ENCODE assay signal across 13 cellular contexts in genomic region chr21:45531393-45532215, GRCh38. TPM values are rescaled to one million over a fixed set of nuclear protein-coding genes. Genes with fewer than 3 reads are reported as not detected.
A peak's percentile ranks its signal among the peaks of the same experiment; 100 is the strongest.
DNase-seq lines count a peak whose midpoint lies in the region; ATAC-seq and TF ChIP-seq lines count a peak whose summit lies in the region.
"Had no signal": no experiment of that assay in that cellular context is flagged by ENCODE, and none has a peak within 500 bp of the region (broad histone marks: within the 10 kb centered on the region; RNA-seq: fewer than 3 reads in every experiment).

No MANE protein-coding gene starts in this region.

- no peaks in the 10 kb centered on the region for H3K27me3 ChIP-seq in left ventricle myocardium inferior (ENCODE audit: low read depth)
- no peaks in the 10 kb centered on the region for H3K27me3 ChIP-seq in neutrophil

- H3K4me1 Mint-ChIP-seq in stimulated activated naive CD8-positive, alpha-beta T cell treated with anti-CD3 and anti-CD28 coated beads, Interleukin-15, amount 100 ng/mL, for 72 hours = peaks cover 33% of the 10 kb centered on the region
- H3K4me1 Mint-ChIP-seq in progenitor cell of endocrine pancreas (ENCODE audit: low read depth) = no peaks in the 10 kb centered on the region
- H3K4me1 Mint-ChIP-seq in activated CD4-positive, alpha-beta memory T cell treated with anti-CD3 and anti-CD28 coated beads, Interleukin-2, amount 10 ng/mL, durations not matched to agents 7 days and 5 days = peaks cover 12% of the 10 kb centered on the region

- ATAC-seq in stimulated activated naive CD8-positive, alpha-beta T cell treated with anti-CD3 and anti-CD28 coated beads, Interleukin-15, amount 100 ng/mL, for 72 hours = peak; percentile 21
- no peak for ATAC-seq in stimulated activated naive CD8-positive, alpha-beta T cell treated with anti-CD3 and anti-CD28 coated beads, Interleukin-15, Interleukin-2, amounts not matched to agents 100 U/mL and 50 U/mL, for 24 hours
- ATAC-seq in GM21526 (IDR thresholded peaks at IDR 0.05; ENCODE audit: low FRiP score, unreplicated experiment) (no peak), GM21360 (IDR thresholded peaks at IDR 0.05; ENCODE audit: unreplicated experiment) (no peak)
- ATAC-seq: naive thymus-derived CD8-positive, alpha-beta T cell had no signal

- no peak overlapping the region for H3K4me3 Mint-ChIP-seq in stimulated activated naive CD8-positive, alpha-beta T cell treated with anti-CD3 and anti-CD28 coated beads, Interleukin-15, amount 100 ng/mL, for 72 hours
- H3K4me3 Mint-ChIP-seq in progenitor cell of endocrine pancreas (ENCODE audit: low read depth) = no peak overlapping the region
- H3K4me3 Mint-ChIP-seq in activated CD4-positive, alpha-beta memory T cell treated with anti-CD3 and anti-CD28 coated beads, Interleukin-2, amount 10 ng/mL, durations not matched to agents 7 days and 5 days = no peak overlapping the region

- TF ChIP-seq CTCF in left ventricle myocardium inferior (IDR thresholded peaks at IDR 0.05; ENCODE audit: borderline replicate concordance) (no peak), neutrophil (IDR thresholded peaks at IDR 0.05) (no peak), progenitor cell of endocrine pancreas (IDR thresholded peaks at IDR 0.05; ENCODE audit: unreplicated experiment) (no peak)

- peaks cover 28% of the 10 kb centered on the region for H3K4me1 ChIP-seq in left ventricle myocardium inferior
- peaks cover 51 to 59% of the 10 kb centered on the region in 2 experiments for H3K4me1 ChIP-seq in neutrophil (ENCODE audit: control insufficient read depth in 1 of 2, insufficient read depth in 1 of 2, low read depth in 1 of 2, low read length in 1 of 2)

- CTCF ChIA-PET in activated CD4-positive, alpha-beta memory T cell treated with anti-CD3 and anti-CD28 coated beads, Interleukin-2, amount 10 ng/mL, durations not matched to agents 7 days and 5 days (lab: Charles Lee) = interaction anchor here (1.0 to 1.6 kb wide), 2 partner anchors 53 to 61 kb away, joined by 4 read pairs; no protein-coding TSS in a partner anchor

- H3K36me3 ChIP-seq in left ventricle myocardium inferior = no peaks in the 10 kb centered on the region
- H3K36me3 ChIP-seq in neutrophil = peaks cover 87% of the 10 kb centered on the region

- no peak overlapping the region for H3K4me3 ChIP-seq in left ventricle myocardium inferior
- peak overlapping the region; percentile 68 to 70 for H3K4me3 ChIP-seq in neutrophil (ENCODE audit: low read depth in 1 of 2, low read length in 1 of 2)
- H3K4me3 ChIP-seq: coronary artery had no signal

- no peak overlapping the region for H3K27ac ChIP-seq in left ventricle myocardium inferior (replicated peaks)
- H3K27ac ChIP-seq in neutrophil = peak overlapping the region; percentile 98
- H3K27ac ChIP-seq: coronary artery, KMS-11 had no signal

- H3K9me3 Mint-ChIP-seq in stimulated activated naive CD8-positive, alpha-beta T cell treated with anti-CD3 and anti-CD28 coated beads, Interleukin-15, amount 100 ng/mL, for 72 hours = no peaks in the 10 kb centered on the region
- no peaks in the 10 kb centered on the region for H3K9me3 Mint-ChIP-seq in progenitor cell of endocrine pancreas (ENCODE audit: low read depth)
- H3K9me3 Mint-ChIP-seq in activated CD4-positive, alpha-beta memory T cell treated with anti-CD3 and anti-CD28 coated beads, Interleukin-2, amount 10 ng/mL, durations not matched to agents 7 days and 5 days = no peaks in the 10 kb centered on the region
- H3K9me3 Mint-ChIP-seq: naive thymus-derived CD8-positive, alpha-beta T cell had no signal

- H3K9me3 ChIP-seq in left ventricle myocardium inferior (replicated peaks) (no peaks in the 10 kb centered on the region), neutrophil (no peaks in the 10 kb centered on the region)

- intact Hi-C loops in left ventricle myocardium inferior (cut with micrococcal nuclease) = no loop called here

- DNase-seq in stimulated activated naive CD8-positive, alpha-beta T cell treated with anti-CD3 and anti-CD28 coated beads, Interleukin-15, amount 100 ng/mL, for 72 hours = no peak
- DNase-seq in stimulated activated naive CD8-positive, alpha-beta T cell treated with anti-CD3 and anti-CD28 coated beads, Interleukin-15, Interleukin-2, amounts not matched to agents 100 U/mL and 50 U/mL, for 24 hours = no peak
- DNase-seq in left ventricle myocardium inferior (peak; percentile 11), progenitor cell of endocrine pancreas (ENCODE audit: low spot score, unreplicated experiment) (no peak)
- DNase-seq in activated CD4-positive, alpha-beta memory T cell treated with anti-CD3 and anti-CD28 coated beads, Interleukin-2, amount 10 ng/mL, durations not matched to agents 7 days and 5 days = no peak
- DNase-seq: COR-L47, EL had no signal

- H3K36me3 Mint-ChIP-seq in progenitor cell of endocrine pancreas (ENCODE audit: insufficient read depth) = peaks cover 11% of the 10 kb centered on the region
- peaks cover 31% of the 10 kb centered on the region for H3K36me3 Mint-ChIP-seq in activated CD4-positive, alpha-beta memory T cell treated with anti-CD3 and anti-CD28 coated beads, Interleukin-2, amount 10 ng/mL, durations not matched to agents 7 days and 5 days (ENCODE audit: low read depth)

- H3K27me3 Mint-ChIP-seq in stimulated activated naive CD8-positive, alpha-beta T cell treated with anti-CD3 and anti-CD28 coated beads, Interleukin-15, amount 100 ng/mL, for 72 hours = no peaks in the 10 kb centered on the region
- no peaks in the 10 kb centered on the region for H3K27me3 Mint-ChIP-seq in progenitor cell of endocrine pancreas
- H3K27me3 Mint-ChIP-seq in activated CD4-positive, alpha-beta memory T cell treated with anti-CD3 and anti-CD28 coated beads, Interleukin-2, amount 10 ng/mL, durations not matched to agents 7 days and 5 days = no peaks in the 10 kb centered on the region
- H3K27me3 Mint-ChIP-seq: naive thymus-derived CD8-positive, alpha-beta T cell had no signal

- peak overlapping the region in 1 of 2 donors; percentile 77 for H3K27ac Mint-ChIP-seq in stimulated activated naive CD8-positive, alpha-beta T cell treated with anti-CD3 and anti-CD28 coated beads, Interleukin-15, amount 100 ng/mL, for 72 hours
- H3K27ac Mint-ChIP-seq in progenitor cell of endocrine pancreas = no peak overlapping the region
- H3K27ac Mint-ChIP-seq in activated CD4-positive, alpha-beta memory T cell treated with anti-CD3 and anti-CD28 coated beads, Interleukin-2, amount 10 ng/mL, durations not matched to agents 7 days and 5 days = no peak overlapping the region

- POLR2A ChIA-PET in activated CD4-positive, alpha-beta memory T cell treated with anti-CD3 and anti-CD28 coated beads, Interleukin-2, amount 10 ng/mL, durations not matched to agents 7 days and 5 days (lab: Charles Lee) = interaction anchor here (1.1 kb wide), 1 partner anchor 16 kb away, joined by 3 read pairs; no protein-coding TSS in a partner anchor

RNA-seq across cellular contexts. Expression of gene SLC19A1, which starts 10.6 kb away (rescaled TPM):
- total RNA-seq in left ventricle myocardium inferior = 4.9 TPM
- total RNA-seq in progenitor cell of endocrine pancreas = 25.6 and 28.5 TPM in 2 replicates
- 10 to 100 TPM; 30.0 to 31.2 TPM for total RNA-seq in activated CD4-positive, alpha-beta memory T cell treated with anti-CD3 and anti-CD28 coated beads, Interleukin-2, amount 10 ng/mL, durations not matched to agents 7 days and 5 days
